1 cellular context compared by ENCODE assay signal in genomic region chr2:232869138-232870001, GRCh38.
TF ChIP-seq lines count a peak whose summit lies in the region.

No MANE protein-coding gene starts in this region.

TF ChIP-seq in A549, 52 proteins besides CTCF, POLR2A, EP300 and RAD21:
- TF ChIP-seq USF2 (IDR thresholded peaks at IDR 0.05) (no peak), NFE2L2 (conservative IDR thresholded peaks at IDR 0.05; ENCODE audit: low read length) (no peak), E2F6 (IDR thresholded peaks at IDR 0.05; ENCODE audit: borderline replicate concordance, low read depth) (no peak), CHD2 (IDR thresholded peaks at IDR 0.05; ENCODE audit: low read length, partially characterized antibody) (no peak), HOXB5 (CRISPR knock-in tag; IDR thresholded peaks at IDR 0.05) (no peak), ELK1 (IDR thresholded peaks at IDR 0.05; ENCODE audit: low read depth, low read length) (no peak), CBX2 (IDR thresholded peaks at IDR 0.05; ENCODE audit: borderline replicate concordance, low read depth) (no peak), BHLHE40 (IDR thresholded peaks at IDR 0.05; ENCODE audit: low read depth, low read length) (no peak), MAFK (IDR thresholded peaks at IDR 0.05; ENCODE audit: partially characterized antibody) (no peak), EHF (CRISPR knock-in tag; IDR thresholded peaks at IDR 0.05) (no peak), MAX (IDR thresholded peaks at IDR 0.05) (no peak), KDM5A (IDR thresholded peaks at IDR 0.05) (no peak), CEBPB (IDR thresholded peaks at IDR 0.05) (no peak), HMGXB4 (CRISPR knock-in tag; IDR thresholded peaks at IDR 0.05; ENCODE audit: borderline replicate concordance) (no peak), SMC3 (IDR thresholded peaks at IDR 0.05) (no peak), NPAS2 (CRISPR knock-in tag; IDR thresholded peaks at IDR 0.05; ENCODE audit: borderline replicate concordance) (no peak)
TF ChIP-seq in A549: peak in this region for 0.
